14 cellular contexts compared by ENCODE assay signal in genomic region chr7:8536431-8536830, GRCh38.
DNase-seq lines count a peak whose midpoint lies in the region; ATAC-seq, FAIRE-seq and TF ChIP-seq lines count a peak whose summit lies in the region.
"Had no signal": no experiment of that assay in that cellular context is flagged by ENCODE, and none has a peak within 500 bp of the region (broad histone marks: within the 10 kb centered on the region; RNA-seq: fewer than 3 reads in every experiment).

No MANE protein-coding gene starts in this region.

- no peak for FAIRE-seq in GM12892 (lab: Jason Lieb, UNC)

- peak; percentile 54 for DNase-seq in SK-MEL-5 (ENCODE audit: low read depth, low spot score)
- DNase-seq in T-helper 9 cell, result no peak
- no peak for DNase-seq in Right ventricle myocardium superior
- no peak for DNase-seq in GM12892 (ENCODE audit: insufficient read length)
- no peak for DNase-seq in activated T-cell treated with anti-CD3 and anti-CD28 coated beads, Interleukin-2, amount 50 U/mL, for 48 hours
- DNase-seq: activated CD4-positive, alpha-beta T cell treated with anti-CD3 and anti-CD28 coated beads for 48 hours; activated naive CD4-positive, alpha-beta T cell; CD8-positive, alpha-beta T cell; central memory CD4-positive, alpha-beta T cell; KBM-7; NCI-H345 had no signal

- intact Hi-C loops in Right ventricle myocardium superior (cut with DNase I), result no loop called here

- TF ChIP-seq POLR2A in GM12892 (IDR thresholded peaks at IDR 0.05; ENCODE audit: low read depth, low read length), result no peak

- peak; percentile 91 for ATAC-seq in GM18858 (IDR thresholded peaks at IDR 0.05; ENCODE audit: unreplicated experiment)
- ATAC-seq in GM21381 (IDR thresholded peaks at IDR 0.05; ENCODE audit: unreplicated experiment), result peak; percentile 64
- ATAC-seq in HG03060 (IDR thresholded peaks at IDR 0.05; ENCODE audit: low read depth, unreplicated experiment), result peak; percentile 73
- ATAC-seq in Right ventricle myocardium superior (ENCODE audit: poor library complexity), result no peak
- ATAC-seq: CD8-positive, alpha-beta T cell had no signal

- in situ Hi-C loops in SK-MEL-5 (cut with HindIII; ENCODE audit: low pct_unique_long_range_greater_than_20kb, low sequenced_read_pairs), result no loop called here
